Comparison of ENCODE assay signal across 11 cellular contexts in genomic region chr11:97683733-97684132, GRCh38.
DNase-seq lines count a peak whose midpoint lies in the region; ATAC-seq, FAIRE-seq and TF ChIP-seq lines count a peak whose summit lies in the region.
"Had no signal": no experiment of that assay in that cellular context is flagged by ENCODE, and none has a peak within 500 bp of the region (broad histone marks: within the 10 kb centered on the region; RNA-seq: fewer than 3 reads in every experiment).

No MANE protein-coding gene starts in this region.

- no peaks in the 10 kb centered on the region for H3K36me3 ChIP-seq in GM12878 (ENCODE audit: control insufficient read depth in 2 of 2, insufficient read depth in 2 of 2, low read length in 1 of 2)
- no peaks in the 10 kb centered on the region for H3K36me3 ChIP-seq in tibial artery
- H3K36me3 ChIP-seq: vagina had no signal

- no peak overlapping the region for H2AFZ ChIP-seq in GM12878 (ENCODE audit: control insufficient read depth, low read depth, low read length)

- H3K4me1 Mint-ChIP-seq in activated naive CD4-positive, alpha-beta T cell treated with anti-CD3 and anti-CD28 coated beads, Interleukin-2, amount 10 ng/mL, durations not matched to agents 7 days and 5 days, result no peaks in the 10 kb centered on the region

- intact Hi-C loops in GM12878 (cut with micrococcal nuclease; ENCODE audit: unreplicated experiment), result no loop called here
- intact Hi-C loops in tibial artery (cut with DNase I; ENCODE audit: low total_unique reads), result no loop called here

- H3K9me3 Mint-ChIP-seq in activated naive CD4-positive, alpha-beta T cell treated with anti-CD3 and anti-CD28 coated beads, Interleukin-2, amount 10 ng/mL, durations not matched to agents 7 days and 5 days, result peaks cover 13% of the 10 kb centered on the region

- peak; percentile 82 for ATAC-seq in GM12878

- H3K4me3 Mint-ChIP-seq in activated naive CD4-positive, alpha-beta T cell treated with anti-CD3 and anti-CD28 coated beads, Interleukin-2, amount 10 ng/mL, durations not matched to agents 7 days and 5 days, result no peak overlapping the region

- CTCF ChIA-PET in GM12878 (lab: Yijun Ruan, JAX), result no interaction called here
- CTCF ChIA-PET in activated naive CD4-positive, alpha-beta T cell treated with anti-CD3 and anti-CD28 coated beads, Interleukin-2, amount 10 ng/mL, durations not matched to agents 7 days and 5 days (lab: Charles Lee), result no interaction called here

- TF ChIP-seq POLR2A in GM12878 (IDR thresholded peaks at IDR 0.05; ENCODE audit: low read depth, low read length), result no peak

- no peak for TF ChIP-seq RAD21 in GM12878 (IDR thresholded peaks at IDR 0.05; ENCODE audit: insufficient read depth, low read depth, low read length)

- H3K4me3 ChIP-seq in GM12878 (no peak overlapping the region), tibial artery (no peak overlapping the region)
- H3K4me3 ChIP-seq: smooth muscle cell, vagina had no signal

- 21% methylated on average over 2 of the region's 2 CpGs for WGBS in GM12878 (ENCODE audit: insufficient coverage, insufficient replicate concordance, low lambda C conversion rate, missing lambda C conversion rate)

- DNase-seq in NCI-H82 (lab: John Stamatoyannopoulos, UW), result peak; percentile 15
- no peak for DNase-seq in NCI-H82 treated with DMSO at 0.1 percent for 48 hours (lab: John Stamatoyannopoulos, UW; ENCODE audit: unreplicated experiment)
- peak; percentile 45 for DNase-seq in LoVo (ENCODE audit: low spot score)
- no peak for DNase-seq in GM12878 (ENCODE audit: low read depth, low spot score)
- DNase-seq in renal cortical epithelial cell (ENCODE audit: low read depth), result peak; percentile 27
- no peak for DNase-seq in occipital lobe (lab: John Stamatoyannopoulos, UW)
- DNase-seq in activated naive CD4-positive, alpha-beta T cell treated with anti-CD3 and anti-CD28 coated beads, Interleukin-2, amount 10 ng/mL, durations not matched to agents 7 days and 5 days, result no peak
- DNase-seq in tibial artery, result no peak
- DNase-seq: amygdala had no signal

- no peaks in the 10 kb centered on the region for H3K79me2 ChIP-seq in GM12878 (ENCODE audit: control insufficient read depth, insufficient read depth, low read length)

- in situ Hi-C loops in GM12878 (cut with MboI), result no loop called here

- POLR2A ChIA-PET in GM12878 (lab: Charles Lee), result no interaction called here

- H4K20me1 ChIP-seq in GM12878 (ENCODE audit: control insufficient read depth, insufficient read depth), result no peaks in the 10 kb centered on the region

- no peaks in the 10 kb centered on the region for H3K36me3 Mint-ChIP-seq in activated naive CD4-positive, alpha-beta T cell treated with anti-CD3 and anti-CD28 coated beads, Interleukin-2, amount 10 ng/mL, durations not matched to agents 7 days and 5 days

- no peak overlapping the region for H3K27ac Mint-ChIP-seq in activated naive CD4-positive, alpha-beta T cell treated with anti-CD3 and anti-CD28 coated beads, Interleukin-2, amount 10 ng/mL, durations not matched to agents 7 days and 5 days

- RAD21 ChIA-PET in GM12878 (lab: Charles Lee; ENCODE audit: unreplicated experiment), result no interaction called here

- no peaks in the 10 kb centered on the region for H3K27me3 Mint-ChIP-seq in activated naive CD4-positive, alpha-beta T cell treated with anti-CD3 and anti-CD28 coated beads, Interleukin-2, amount 10 ng/mL, durations not matched to agents 7 days and 5 days

- H3K9ac ChIP-seq in GM12878 (ENCODE audit: control insufficient read depth, insufficient read depth, low read length), result no peak overlapping the region

- TF ChIP-seq CTCF in GM12878 (IDR thresholded peaks at IDR 0.05 in 2 of 3, conservative IDR thresholded peaks at IDR 0.05 in 1 of 3; ENCODE audit: control insufficient read depth in 2 of 3, extremely low read depth in 1 of 3, insufficient read depth in 1 of 3, low read depth in 3 of 3, low read length in 3 of 3) (no peak), tibial artery (IDR thresholded peaks at IDR 0.05) (no peak)

- H3K4me2 ChIP-seq in GM12878 (ENCODE audit: control insufficient read depth, insufficient read depth), result no peak overlapping the region
- H3K4me2 ChIP-seq: smooth muscle cell had no signal

- no peaks in the 10 kb centered on the region for H3K9me3 ChIP-seq in GM12878 (replicated peaks; ENCODE audit: control insufficient read depth, insufficient read depth, low read length)
- H3K9me3 ChIP-seq in tibial artery, result no peaks in the 10 kb centered on the region
- H3K9me3 ChIP-seq: vagina had no signal

- H3K27me3 ChIP-seq in GM12878 (replicated peaks in 1 of 2; ENCODE audit: control insufficient read depth in 2 of 2, insufficient read depth in 2 of 2, low read length in 1 of 2) (no peaks in the 10 kb centered on the region), tibial artery (no peaks in the 10 kb centered on the region)
- H3K27me3 ChIP-seq: vagina had no signal

- no TSS peak for BruUV-seq in GM12878 (replicated peaks; lab: Mats Ljungman, UMichigan)

- TF ChIP-seq EP300 in GM12878 (IDR thresholded peaks at IDR 0.05; ENCODE audit: borderline replicate concordance in 1 of 2, control insufficient read depth in 1 of 2, low read depth in 2 of 2, low read length in 2 of 2), result no peak

- H3K27ac ChIP-seq in GM12878 (ENCODE audit: control insufficient read depth, insufficient read depth), result no peak overlapping the region
- H3K27ac ChIP-seq in tibial artery, result no peak overlapping the region
- H3K27ac ChIP-seq: vagina had no signal

- SMC1A ChIA-PET in GM12878 (lab: Charles Lee; ENCODE audit: uncharacterized antibody, unreplicated experiment), result no interaction called here

- FAIRE-seq in GM12878 (lab: Jason Lieb, UNC), result no peak

- H3K4me1 ChIP-seq in GM12878 (ENCODE audit: control insufficient read depth, insufficient read depth, low read length) (no peaks in the 10 kb centered on the region), tibial artery (no peaks in the 10 kb centered on the region)
- H3K4me1 ChIP-seq: vagina had no signal

TF ChIP-seq in GM12878, 131 proteins besides CTCF, POLR2A, EP300 and RAD21 (continues in another document):
- no peak for TF ChIP-seq WRNIP1 (IDR thresholded peaks at IDR 0.05; ENCODE audit: borderline replicate concordance, low read depth, low read length)
- TF ChIP-seq MTA3 (IDR thresholded peaks at IDR 0.05; ENCODE audit: borderline replicate concordance, low read length), result no peak
- no peak for TF ChIP-seq GABPA (IDR thresholded peaks at IDR 0.05; ENCODE audit: low read depth)
- no peak for TF ChIP-seq ATF7 (IDR thresholded peaks at IDR 0.05; ENCODE audit: low read depth)
- TF ChIP-seq SPI1 (IDR thresholded peaks at IDR 0.05; ENCODE audit: borderline replicate concordance, insufficient read depth, low read depth, low read length), result no peak
- no peak for TF ChIP-seq NFYA (IDR thresholded peaks at IDR 0.05; ENCODE audit: borderline replicate concordance, low read depth, low read length)
- no peak for TF ChIP-seq ZNF274 (IDR thresholded peaks at IDR 0.05; ENCODE audit: insufficient read depth, insufficient read length)
- no peak for TF ChIP-seq SKIL (IDR thresholded peaks at IDR 0.05; ENCODE audit: low read depth, poor library complexity, severe bottlenecking)
- TF ChIP-seq USF1 (IDR thresholded peaks at IDR 0.05; ENCODE audit: borderline replicate concordance, extremely low read length, insufficient read depth, low read depth, low read length), result no peak
- no peak for TF ChIP-seq REST (IDR thresholded peaks at IDR 0.05; ENCODE audit: low read depth, low read length)
- no peak for TF ChIP-seq SIN3A (IDR thresholded peaks at IDR 0.05; ENCODE audit: low read depth, low read length)

Comparison
In these comparisons a context has a peak if more than half of its experiments do, and no peak if none do; other contexts are left out.
1. DNase-seq: peak in NCI-H82 (single experiment), LoVo (single experiment) and renal cortical epithelial cell (single experiment); none in NCI-H82 treated with DMSO at 0.1 percent for 48 hours (single experiment), GM12878 (single experiment), occipital lobe (single experiment), activated naive CD4-positive, alpha-beta T cell treated with anti-CD3 and anti-CD28 coated beads, Interleukin-2, amount 10 ng/mL, durations not matched to agents 7 days and 5 days (single experiment) and tibial artery (0 of 2).